Comparison of ENCODE assay signal across 18 cellular contexts in genomic region chr10:11086177-11086576, GRCh38.
"Had no signal": no experiment of that assay in that cellular context is flagged by ENCODE, and none has a peak within 500 bp of the region (broad histone marks: within the 10 kb centered on the region; RNA-seq: fewer than 3 reads in every experiment).

No MANE protein-coding gene starts in this region.

- H3K4me3 ChIP-seq: breast epithelium, pancreas, spleen, testis had no signal

- H3K36me3 ChIP-seq: breast epithelium, pancreas, spleen had no signal

- DNase-seq: activated CD4-positive, alpha-beta T cell treated with anti-CD3 and anti-CD28 coated beads for 36 hours; activated CD8-positive, alpha-beta memory T cell treated with anti-CD3 and anti-CD28 coated beads, Interleukin-2, amount 50 U/mL, for 4 hours; activated CD8-positive, alpha-beta T cell treated with anti-CD3 and anti-CD28 coated beads for 36 hours; activated gamma-delta T cell treated with Interleukin-2 at 50 U/mL for 16 hours; activated naive CD8-positive, alpha-beta T cell treated with anti-CD3 and anti-CD28 coated beads for 36 hours; activated T-cell treated with anti-CD3 and anti-CD28 coated beads, Interleukin-2, amount 50 U/mL, for 72 hours; anterior cingulate cortex; hypothalamus; pancreas; spleen; stimulated activated CD4-positive, alpha-beta T cell treated with anti-CD3 and anti-CD28 coated beads, Interleukin-2, amount 100 ng/mL, for 48 hours; stimulated activated CD8-positive, alpha-beta memory T cell treated with anti-CD3 and anti-CD28 coated beads, Interleukin-4, amount 100 ng/mL, for 48 hours; stimulated activated naive CD8-positive, alpha-beta T cell treated with anti-CD3 and anti-CD28 coated beads, Interleukin-15, amount 100 ng/mL, for 72 hours; T-cell; T1000; testis had no signal

- ATAC-seq: activated CD4-positive, alpha-beta T cell treated with anti-CD3 and anti-CD28 coated beads for 36 hours; activated CD8-positive, alpha-beta T cell treated with anti-CD3 and anti-CD28 coated beads for 36 hours; activated T-cell treated with anti-CD3 and anti-CD28 coated beads, Interleukin-2, amount 50 U/mL, for 72 hours; stimulated activated naive CD8-positive, alpha-beta T cell treated with anti-CD3 and anti-CD28 coated beads, Interleukin-15, amount 100 ng/mL, for 72 hours; T-cell had no signal

- H3K4me1 ChIP-seq: breast epithelium, pancreas, spleen had no signal

- H3K27ac ChIP-seq: breast epithelium, pancreas, spleen, testis, VCaP had no signal

- H3K9me3 ChIP-seq: breast epithelium, pancreas, spleen, testis had no signal

- H3K27me3 ChIP-seq: breast epithelium, pancreas, spleen, testis had no signal
